Comparison of ENCODE assay signal across 8 cellular contexts in genomic region chr1:150514913-150515327, GRCh38.
DNase-seq lines count a peak whose midpoint lies in the region; TF ChIP-seq lines count a peak whose summit lies in the region.

No MANE protein-coding gene starts in this region.

- H3K36me3 ChIP-seq in KMS-11 (ENCODE audit: insufficient read depth) = no peaks in the 10 kb centered on the region
- H3K36me3 ChIP-seq in effector memory CD4-positive, alpha-beta T cell (ENCODE audit: control insufficient read depth, insufficient read depth, low read length) = no peaks in the 10 kb centered on the region

- H4K20me1 ChIP-seq in KMS-11 (ENCODE audit: insufficient read depth) = no peaks in the 10 kb centered on the region

- H3K4me1 ChIP-seq in KMS-11 (ENCODE audit: low read depth, poor library complexity, severe bottlenecking) = peaks cover 13% of the 10 kb centered on the region
- H3K4me1 ChIP-seq in effector memory CD4-positive, alpha-beta T cell (ENCODE audit: control insufficient read depth, insufficient read depth, low read length, poor library complexity, severe bottlenecking) = peaks cover 11% of the 10 kb centered on the region

- H3K27me3 Mint-ChIP-seq in nephron (ENCODE audit: low read depth) = peaks cover 4% of the 10 kb centered on the region

- no peak overlapping the region for H3K4me3 ChIP-seq in KMS-11 (IDR thresholded peaks at IDR 0.05; ENCODE audit: insufficient read depth, low read depth, low read length)
- peak overlapping the region; percentile 69 for H3K4me3 ChIP-seq in effector memory CD4-positive, alpha-beta T cell (ENCODE audit: insufficient read depth, low read depth, low read length, poor library complexity, severe bottlenecking)

- H3K4me2 ChIP-seq in KMS-11 = peak overlapping the region; percentile 65

- H3K27ac Mint-ChIP-seq in nephron = peak overlapping the region; percentile 84 to 95 (median 90)

- H3K36me3 Mint-ChIP-seq in nephron (ENCODE audit: low read depth) = peaks cover 16% of the 10 kb centered on the region

- H3K9ac ChIP-seq in KMS-11 = peak overlapping the region; percentile 55; the same call in 1 of the 2 replicates

- no peaks in the 10 kb centered on the region for H3K9me3 Mint-ChIP-seq in nephron

- no peaks in the 10 kb centered on the region for H3K79me2 ChIP-seq in KMS-11 (ENCODE audit: insufficient read depth, low read depth)

- DNase-seq in effector memory CD4-positive, alpha-beta T cell = no peak
- no peak for DNase-seq in activated CD4-positive, CD25-positive, alpha-beta regulatory T cell (lab: John Stamatoyannopoulos, UW)
- no peak for DNase-seq in middle frontal gyrus (ENCODE audit: extremely low spot score, low spot score)
- no peak for DNase-seq in NCI-H1092 treated with DMSO at 0.1 percent for 48 hours (lab: John Stamatoyannopoulos, UW)
- no peak for DNase-seq in SIG-M5 treated with dmso at 0.1 percent for 504 hours (lab: John Stamatoyannopoulos, UW; ENCODE audit: unreplicated experiment)

- H3K27ac ChIP-seq in C4-2B (peak overlapping the region; percentile 75), KMS-11 (no peak overlapping the region)
- H3K27ac ChIP-seq in effector memory CD4-positive, alpha-beta T cell (ENCODE audit: insufficient read depth, low read length, poor library complexity, severe bottlenecking) = peak overlapping the region; percentile 59

- 0 out of 2 replicates have a peak, but pooled peaks cover 2% of the 10 kb centered on the region for H3K27me3 ChIP-seq in KMS-11 (ENCODE audit: insufficient read depth, low read depth)
- H3K27me3 ChIP-seq in effector memory CD4-positive, alpha-beta T cell (replicated peaks; ENCODE audit: control insufficient read depth, insufficient read depth, low read length, poor library complexity, severe bottlenecking) = no peaks in the 10 kb centered on the region

- peaks cover 40% of the 10 kb centered on the region for H3K4me1 Mint-ChIP-seq in nephron

- H3K9me3 ChIP-seq in effector memory CD4-positive, alpha-beta T cell (ENCODE audit: control insufficient read depth, low read length) = no peaks in the 10 kb centered on the region

- H3K4me3 Mint-ChIP-seq in nephron = peak overlapping the region; percentile 86 to 89 (median 88)

- TF ChIP-seq CTCF in C4-2B (conservative IDR thresholded peaks at IDR 0.05) = no peak
- TF ChIP-seq CTCF in KMS-11 (conservative IDR thresholded peaks at IDR 0.05; ENCODE audit: low read depth, low read length) = no peak
- no peak for TF ChIP-seq CTCF in nephron (IDR thresholded peaks at IDR 0.05; ENCODE audit: unreplicated experiment in 3 of 3)

- peak overlapping the region; percentile 84 for H2AFZ ChIP-seq in KMS-11 (ENCODE audit: low read depth)
